Comparison of ENCODE assay signal across 1 cellular context in genomic region chr2:241932895-241933174, GRCh38.
TF ChIP-seq lines count a peak whose summit lies in the region.

No MANE protein-coding gene starts in this region.

TF ChIP-seq in GM23338, 12 proteins besides CTCF, POLR2A, EP300 and RAD21 (continued from another document):
- no peak for TF ChIP-seq ZNF462 (CRISPR knock-in tag; IDR thresholded peaks at IDR 0.05)
- no peak for TF ChIP-seq ETS1 (IDR thresholded peaks at IDR 0.05)
- TF ChIP-seq STAT1 (IDR thresholded peaks at IDR 0.05; ENCODE audit: unreplicated experiment), result no peak
- no peak for TF ChIP-seq REST (IDR thresholded peaks at IDR 0.05; ENCODE audit: unreplicated experiment)
